Comparison of ENCODE assay signal across 11 cellular contexts in genomic region chr19:16429066-16429758, GRCh38. TPM values are rescaled to one million over a fixed set of nuclear protein-coding genes. Genes with fewer than 3 reads are reported as not detected.
DNase-seq lines count a peak whose midpoint lies in the region; ATAC-seq and TF ChIP-seq lines count a peak whose summit lies in the region.
"Had no signal": no experiment of that assay in that cellular context is flagged by ENCODE, and none has a peak within 500 bp of the region (broad histone marks: within the 10 kb centered on the region; RNA-seq: fewer than 3 reads in every experiment).

No MANE protein-coding gene starts in this region.

- POLR2A ChIA-PET in activated CD4-positive, alpha-beta T cell treated with anti-CD3 and anti-CD28 coated beads for 36 hours (lab: Charles Lee), result no interaction called here
- POLR2A ChIA-PET in Caco-2 (lab: Charles Lee), result no interaction called here

- H3K9me3 ChIP-seq in Caco-2, result no peaks in the 10 kb centered on the region

- no peak for TF ChIP-seq CTCF in Caco-2 (IDR thresholded peaks at IDR 0.05; ENCODE audit: insufficient read depth in 1 of 2, low read depth in 1 of 2, low read length in 1 of 2, severe bottlenecking in 1 of 2, unreplicated experiment in 1 of 2)

- peaks cover 1% of the 10 kb centered on the region for H3K36me3 ChIP-seq in Caco-2 (ENCODE audit: control insufficient read depth, insufficient read depth, low read length)

- no peaks in the 10 kb centered on the region for H3K27me3 Mint-ChIP-seq in activated CD4-positive, alpha-beta T cell treated with anti-CD3 and anti-CD28 coated beads for 36 hours
- H3K27me3 Mint-ChIP-seq in immature natural killer cell (ENCODE audit: low read depth in 3 of 3) (peaks cover 0 to 1% (median 0%) of the 10 kb centered on the region in 3 donors), Caco-2 (ENCODE audit: insufficient read depth, unreplicated experiment) (no peaks in the 10 kb centered on the region)
- H3K27me3 Mint-ChIP-seq in stimulated activated memory B cell treated with anti-CD40 and anti-IgM and Interleukin-4, amounts not matched to agents 10 μg/mL and 1 μg/mL and 100 μg/mL, for 72 hours, result no peaks in the 10 kb centered on the region

- H3K9me3 Mint-ChIP-seq in activated CD4-positive, alpha-beta T cell treated with anti-CD3 and anti-CD28 coated beads for 36 hours (ENCODE audit: low read depth), result no peaks in the 10 kb centered on the region
- no peaks in the 10 kb centered on the region for H3K9me3 Mint-ChIP-seq in immature natural killer cell
- no peaks in the 10 kb centered on the region for H3K9me3 Mint-ChIP-seq in stimulated activated memory B cell treated with anti-CD40 and anti-IgM and Interleukin-4, amounts not matched to agents 10 μg/mL and 1 μg/mL and 100 μg/mL, for 72 hours
- no peaks in the 10 kb centered on the region for H3K9me3 Mint-ChIP-seq in Caco-2 (ENCODE audit: unreplicated experiment)
- H3K9me3 Mint-ChIP-seq: neural crest cell had no signal

- ATAC-seq in activated CD4-positive, alpha-beta T cell treated with anti-CD3 and anti-CD28 coated beads for 36 hours, result no peak
- ATAC-seq in stimulated activated memory B cell treated with anti-CD40 and anti-IgM and Interleukin-4, amounts not matched to agents 10 μg/mL and 1 μg/mL and 100 μg/mL, for 72 hours, result no peak
- no peak for ATAC-seq in GM18502 (IDR thresholded peaks at IDR 0.05; ENCODE audit: poor library complexity, unreplicated experiment)

- no peaks in the 10 kb centered on the region for H3K4me1 ChIP-seq in Caco-2

- no TSS peak for BruUV-seq in Caco-2 (replicated peaks; lab: Mats Ljungman, UMichigan)

- H3K4me1 Mint-ChIP-seq in activated CD4-positive, alpha-beta T cell treated with anti-CD3 and anti-CD28 coated beads for 36 hours, result peaks cover 3% of the 10 kb centered on the region
- peaks cover 2 to 8% of the 10 kb centered on the region in 2 donors for H3K4me1 Mint-ChIP-seq in immature natural killer cell
- H3K4me1 Mint-ChIP-seq in stimulated activated memory B cell treated with anti-CD40 and anti-IgM and Interleukin-4, amounts not matched to agents 10 μg/mL and 1 μg/mL and 100 μg/mL, for 72 hours, result peaks cover 8% of the 10 kb centered on the region
- no peaks in the 10 kb centered on the region for H3K4me1 Mint-ChIP-seq in Caco-2 (ENCODE audit: low read depth, unreplicated experiment)
- H3K4me1 Mint-ChIP-seq: neural crest cell had no signal

- peak overlapping the region; percentile 42 for H3K27ac Mint-ChIP-seq in activated CD4-positive, alpha-beta T cell treated with anti-CD3 and anti-CD28 coated beads for 36 hours
- H3K27ac Mint-ChIP-seq in immature natural killer cell, result peak overlapping the region in 5 of 6 donors; percentile 49 to 79 (median 62)
- peak overlapping the region; percentile 47 for H3K27ac Mint-ChIP-seq in stimulated activated memory B cell treated with anti-CD40 and anti-IgM and Interleukin-4, amounts not matched to agents 10 μg/mL and 1 μg/mL and 100 μg/mL, for 72 hours
- no peak overlapping the region for H3K27ac Mint-ChIP-seq in Caco-2 (ENCODE audit: unreplicated experiment)

- intact Hi-C loops in activated CD4-positive, alpha-beta T cell treated with anti-CD3 and anti-CD28 coated beads for 36 hours (cut with DNase I, micrococcal nuclease), result no loop called here
- intact Hi-C loops in Caco-2 (cut with micrococcal nuclease; ENCODE audit: unreplicated experiment), result no loop called here

- H3K4me3 ChIP-seq in Caco-2 (ENCODE audit: low read depth, low read length), result no peak overlapping the region

- no peak for DNase-seq in activated CD4-positive, alpha-beta T cell treated with anti-CD3 and anti-CD28 coated beads for 36 hours
- DNase-seq in activated CD4-positive, alpha-beta T cell treated with anti-CD3 and anti-CD28 coated beads, Interleukin-2, amount 50 U/mL, for 4 hours, result no peak
- DNase-seq in amygdala (lab: John Stamatoyannopoulos, UW) (peak in 39 of 56 donors; percentile 4 to 68 (median 33)), immature natural killer cell (no peak), Caco-2 (no peak), NOMO-1 treated with dmso at 0.1 percent for 144 hours (lab: John Stamatoyannopoulos, UW; ENCODE audit: unreplicated experiment) (no peak)
- DNase-seq: KBM-7, SHP77 treated with DMSO at 0.1 percent for 48 hours had no signal

- CTCF ChIA-PET in activated CD4-positive, alpha-beta T cell treated with anti-CD3 and anti-CD28 coated beads for 36 hours (lab: Charles Lee), result no interaction called here
- CTCF ChIA-PET in Caco-2 (lab: Charles Lee), result no interaction called here

- peaks cover 26% of the 10 kb centered on the region for H3K36me3 Mint-ChIP-seq in activated CD4-positive, alpha-beta T cell treated with anti-CD3 and anti-CD28 coated beads for 36 hours (ENCODE audit: low read depth)
- H3K36me3 Mint-ChIP-seq in immature natural killer cell (peaks cover 9 to 35% (median 10%) of the 10 kb centered on the region in 3 donors), Caco-2 (ENCODE audit: insufficient read depth, unreplicated experiment) (peaks cover 43% of the 10 kb centered on the region)
- H3K36me3 Mint-ChIP-seq in stimulated activated memory B cell treated with anti-CD40 and anti-IgM and Interleukin-4, amounts not matched to agents 10 μg/mL and 1 μg/mL and 100 μg/mL, for 72 hours, result peaks cover 57% of the 10 kb centered on the region

- no peak overlapping the region for H3K4me3 Mint-ChIP-seq in activated CD4-positive, alpha-beta T cell treated with anti-CD3 and anti-CD28 coated beads for 36 hours
- H3K4me3 Mint-ChIP-seq in immature natural killer cell (no peak overlapping the region), Caco-2 (ENCODE audit: unreplicated experiment) (no peak overlapping the region)
- no peak overlapping the region for H3K4me3 Mint-ChIP-seq in stimulated activated memory B cell treated with anti-CD40 and anti-IgM and Interleukin-4, amounts not matched to agents 10 μg/mL and 1 μg/mL and 100 μg/mL, for 72 hours
- H3K4me3 Mint-ChIP-seq: neural crest cell had no signal

- H3K27me3 ChIP-seq in Caco-2 (replicated peaks; ENCODE audit: control insufficient read depth, insufficient read depth, low read length), result no peaks in the 10 kb centered on the region

RNA-seq across cellular contexts. Expression of gene EPS15L1, which starts 42.6 kb away (rescaled TPM):
- 10 to 100 TPM; 26.1 to 29.7 TPM for total RNA-seq in activated CD4-positive, alpha-beta T cell treated with anti-CD3 and anti-CD28 coated beads for 36 hours
- polyA plus RNA-seq in immature natural killer cell, result 10 to 100 TPM; 14.5 to 28.8 (median 16.4) TPM
- total RNA-seq in Caco-2 (2022), result 45.0 and 52.5 TPM in 2 replicates

Comparison
In these comparisons a context has a peak if more than half of its experiments do, and no peak if none do; other contexts are left out.
1. DNase-seq: peak in amygdala (39 of 56); none in activated CD4-positive, alpha-beta T cell treated with anti-CD3 and anti-CD28 coated beads for 36 hours (single experiment), activated CD4-positive, alpha-beta T cell treated with anti-CD3 and anti-CD28 coated beads, Interleukin-2, amount 50 U/mL, for 4 hours (0 of 2), immature natural killer cell (0 of 3), Caco-2 (0 of 2) and NOMO-1 treated with dmso at 0.1 percent for 144 hours (single experiment).